In the genomic region with DNA sequence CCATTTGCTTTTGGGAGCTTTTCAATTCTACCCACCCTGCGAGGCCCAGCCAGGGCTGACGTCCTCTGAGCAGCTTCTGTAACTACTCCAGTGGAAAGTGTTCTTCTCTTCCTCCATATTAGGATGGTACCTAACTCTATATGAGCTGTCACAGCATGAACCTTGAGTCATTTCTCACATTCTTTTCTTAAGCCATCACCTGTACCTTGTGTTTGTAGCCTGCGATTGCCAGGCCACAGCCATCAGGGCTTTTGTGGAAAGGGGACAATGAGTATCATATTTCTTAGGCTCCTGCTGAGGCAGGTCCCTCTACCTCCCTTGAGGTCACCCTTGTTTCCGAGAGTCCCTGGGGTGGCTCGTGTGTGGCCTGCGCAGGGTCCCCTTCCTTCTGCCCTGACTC, we compare ENCODE assay signal across 17 cellular contexts.
DNase-seq lines count a peak whose midpoint lies in the region; ATAC-seq, FAIRE-seq and TF ChIP-seq lines count a peak whose summit lies in the region.
"Had no signal": no experiment of that assay in that cellular context is flagged by ENCODE, and none has a peak within 500 bp of the region (broad histone marks: within the 10 kb centered on the region; RNA-seq: fewer than 3 reads in every experiment).

No MANE protein-coding gene starts in this region.

- DNase-seq in stimulated activated naive CD8-positive, alpha-beta T cell treated with anti-CD3 and anti-CD28 coated beads, Interleukin-15, amount 100 ng/mL, for 72 hours = no peak
- DNase-seq in stimulated activated naive CD8-positive, alpha-beta T cell treated with anti-CD3 and anti-CD28 coated beads, Interleukin-15, Interleukin-2, amounts not matched to agents 100 U/mL and 50 U/mL, for 24 hours = no peak
- DNase-seq in RCC 7860 (ENCODE audit: low spot score) (peak; percentile 51), epithelial cell of prostate (ENCODE audit: low read depth, low spot score) (no peak), NCI-H226 (no peak), NCI-H345 treated with DMSO at 0.1 percent for 48 hours (lab: John Stamatoyannopoulos, UW; ENCODE audit: unreplicated experiment) (no peak), natural killer cell (no peak)
- DNase-seq: activated CD4-positive, alpha-beta T cell treated with anti-CD3 and anti-CD28 coated beads for 48 hours; erythroblast; naive B cell; NCI-H2029 treated with DMSO at 0.1 percent for 48 hours; NCI-H524; RPMI8226; SK-N-SH had no signal

- peaks cover 10 to 12% of the 10 kb centered on the region in 2 donors for H3K9me3 Mint-ChIP-seq in stimulated activated naive CD8-positive, alpha-beta T cell treated with anti-CD3 and anti-CD28 coated beads, Interleukin-15, amount 100 ng/mL, for 72 hours
- no peaks in the 10 kb centered on the region for H3K9me3 Mint-ChIP-seq in natural killer cell

- ATAC-seq in stimulated activated naive CD8-positive, alpha-beta T cell treated with anti-CD3 and anti-CD28 coated beads, Interleukin-15, amount 100 ng/mL, for 72 hours = peak; percentile 21
- no peak for ATAC-seq in stimulated activated naive CD8-positive, alpha-beta T cell treated with anti-CD3 and anti-CD28 coated beads, Interleukin-15, Interleukin-2, amounts not matched to agents 100 U/mL and 50 U/mL, for 24 hours
- no peak for ATAC-seq in natural killer cell

- FAIRE-seq in RCC 7860 (lab: Jason Lieb, UNC) = no peak
- FAIRE-seq: urothelium cell line had no signal

- peak overlapping the region; percentile 99 for H3K27ac ChIP-seq in epithelial cell of prostate
- H3K27ac ChIP-seq: C4-2B had no signal

- peaks cover 41% of the 10 kb centered on the region for H3K4me1 Mint-ChIP-seq in stimulated activated naive CD8-positive, alpha-beta T cell treated with anti-CD3 and anti-CD28 coated beads, Interleukin-15, amount 100 ng/mL, for 72 hours
- H3K4me1 Mint-ChIP-seq in natural killer cell = no peaks in the 10 kb centered on the region
- H3K4me1 Mint-ChIP-seq: naive B cell had no signal

- no peak overlapping the region for H3K4me3 Mint-ChIP-seq in stimulated activated naive CD8-positive, alpha-beta T cell treated with anti-CD3 and anti-CD28 coated beads, Interleukin-15, amount 100 ng/mL, for 72 hours
- H3K4me3 Mint-ChIP-seq in natural killer cell = no peak overlapping the region
- H3K4me3 Mint-ChIP-seq: activated naive CD8-positive, alpha-beta T cell; naive B cell had no signal

- intact Hi-C loops in natural killer cell (cut with micrococcal nuclease) = no loop called here

- H3K36me3 Mint-ChIP-seq in natural killer cell = no peaks in the 10 kb centered on the region
- H3K36me3 Mint-ChIP-seq: activated naive CD8-positive, alpha-beta T cell; naive B cell had no signal

- H3K27ac Mint-ChIP-seq in stimulated activated naive CD8-positive, alpha-beta T cell treated with anti-CD3 and anti-CD28 coated beads, Interleukin-15, amount 100 ng/mL, for 72 hours = no peak overlapping the region
- H3K27ac Mint-ChIP-seq in natural killer cell = no peak overlapping the region
- H3K27ac Mint-ChIP-seq: activated naive CD8-positive, alpha-beta T cell; naive B cell had no signal

- no peaks in the 10 kb centered on the region for H3K27me3 Mint-ChIP-seq in stimulated activated naive CD8-positive, alpha-beta T cell treated with anti-CD3 and anti-CD28 coated beads, Interleukin-15, amount 100 ng/mL, for 72 hours
- peaks cover 5 to 7% of the 10 kb centered on the region in 2 donors for H3K27me3 Mint-ChIP-seq in natural killer cell (ENCODE audit: low read depth in 2 of 2)
- H3K27me3 Mint-ChIP-seq: activated naive CD8-positive, alpha-beta T cell; naive B cell had no signal

- no peak for TF ChIP-seq CTCF in natural killer cell (IDR thresholded peaks at IDR 0.05)
